ENCODE assay signal across 1 cellular context in the genomic region with DNA sequence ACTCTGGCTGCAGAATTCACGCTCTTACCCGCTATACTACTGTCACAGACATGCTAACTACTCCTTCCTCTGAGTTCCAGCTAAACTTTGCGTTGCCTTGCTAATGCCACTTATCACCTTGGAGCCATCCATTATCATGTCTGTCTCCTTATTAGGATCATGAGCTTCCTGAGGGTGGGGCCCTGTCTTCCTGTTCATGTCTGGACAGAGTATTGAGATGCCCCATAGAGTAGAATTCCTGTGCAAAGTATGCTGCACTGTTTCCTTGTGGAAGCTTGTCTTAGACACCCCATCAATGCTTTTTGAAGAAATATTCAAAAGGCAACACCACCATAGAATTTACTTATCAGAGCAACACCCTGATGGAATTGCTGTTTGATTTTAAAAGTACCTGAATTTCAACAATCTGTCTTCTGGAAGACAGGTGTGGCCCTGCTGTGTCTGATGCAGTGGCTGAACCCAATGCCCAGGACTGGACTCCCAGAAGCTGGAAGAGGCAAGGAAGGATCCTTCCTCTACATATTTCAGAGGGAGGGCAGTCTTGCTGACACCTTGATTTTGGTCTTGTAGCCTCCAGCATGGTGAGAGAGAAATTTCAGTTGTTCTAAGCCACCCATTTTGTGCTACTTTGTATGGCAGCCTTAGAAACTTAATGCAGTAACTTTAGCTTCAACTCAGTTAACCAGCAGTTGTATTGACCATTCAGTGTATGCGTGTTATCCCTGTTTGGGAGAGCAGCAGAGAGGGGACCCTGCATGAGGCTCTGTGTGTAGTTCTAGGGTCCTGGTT.
A peak's percentile ranks its signal among the peaks of the same experiment; 100 is the strongest.
TF ChIP-seq lines count a peak whose summit lies in the region.

No MANE protein-coding gene starts in this region.

TF ChIP-seq in K562, 482 proteins besides CTCF, POLR2A, EP300 and RAD21:
- TF ChIP-seq, protein P1, sequence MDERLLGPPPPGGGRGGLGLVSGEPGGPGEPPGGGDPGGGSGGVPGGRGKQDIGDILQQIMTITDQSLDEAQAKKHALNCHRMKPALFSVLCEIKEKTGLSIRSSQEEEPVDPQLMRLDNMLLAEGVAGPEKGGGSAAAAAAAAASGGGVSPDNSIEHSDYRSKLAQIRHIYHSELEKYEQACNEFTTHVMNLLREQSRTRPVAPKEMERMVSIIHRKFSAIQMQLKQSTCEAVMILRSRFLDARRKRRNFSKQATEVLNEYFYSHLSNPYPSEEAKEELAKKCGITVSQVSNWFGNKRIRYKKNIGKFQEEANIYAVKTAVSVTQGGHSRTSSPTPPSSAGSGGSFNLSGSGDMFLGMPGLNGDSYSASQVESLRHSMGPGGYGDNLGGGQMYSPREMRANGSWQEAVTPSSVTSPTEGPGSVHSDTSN (CRISPR knock-in tag; IDR thresholded peaks at IDR 0.05; ENCODE audit: low read depth), result no peak
- TF ChIP-seq, protein P1 (tag; conservative IDR thresholded peaks at IDR 0.05; ENCODE audit: low read depth), result 0 out of 2 replicates have a peak, but pooled peaks have one; percentile 7
- TF ChIP-seq ILK (tag; IDR thresholded peaks at IDR 0.05; ENCODE audit: borderline replicate concordance, low read depth) (no peak), HDAC6 (IDR thresholded peaks at IDR 0.05; ENCODE audit: low read depth, low read length) (no peak)
- TF ChIP-seq, protein P2, sequence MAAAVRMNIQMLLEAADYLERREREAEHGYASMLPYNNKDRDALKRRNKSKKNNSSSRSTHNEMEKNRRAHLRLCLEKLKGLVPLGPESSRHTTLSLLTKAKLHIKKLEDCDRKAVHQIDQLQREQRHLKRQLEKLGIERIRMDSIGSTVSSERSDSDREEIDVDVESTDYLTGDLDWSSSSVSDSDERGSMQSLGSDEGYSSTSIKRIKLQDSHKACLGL (CRISPR knock-in tag; IDR thresholded peaks at IDR 0.05; ENCODE audit: borderline replicate concordance, poor library complexity, severe bottlenecking), result no peak
TF ChIP-seq in K562: peak in this region for 1.
